ENCODE assay signal across 9 cellular contexts in the genomic region with DNA sequence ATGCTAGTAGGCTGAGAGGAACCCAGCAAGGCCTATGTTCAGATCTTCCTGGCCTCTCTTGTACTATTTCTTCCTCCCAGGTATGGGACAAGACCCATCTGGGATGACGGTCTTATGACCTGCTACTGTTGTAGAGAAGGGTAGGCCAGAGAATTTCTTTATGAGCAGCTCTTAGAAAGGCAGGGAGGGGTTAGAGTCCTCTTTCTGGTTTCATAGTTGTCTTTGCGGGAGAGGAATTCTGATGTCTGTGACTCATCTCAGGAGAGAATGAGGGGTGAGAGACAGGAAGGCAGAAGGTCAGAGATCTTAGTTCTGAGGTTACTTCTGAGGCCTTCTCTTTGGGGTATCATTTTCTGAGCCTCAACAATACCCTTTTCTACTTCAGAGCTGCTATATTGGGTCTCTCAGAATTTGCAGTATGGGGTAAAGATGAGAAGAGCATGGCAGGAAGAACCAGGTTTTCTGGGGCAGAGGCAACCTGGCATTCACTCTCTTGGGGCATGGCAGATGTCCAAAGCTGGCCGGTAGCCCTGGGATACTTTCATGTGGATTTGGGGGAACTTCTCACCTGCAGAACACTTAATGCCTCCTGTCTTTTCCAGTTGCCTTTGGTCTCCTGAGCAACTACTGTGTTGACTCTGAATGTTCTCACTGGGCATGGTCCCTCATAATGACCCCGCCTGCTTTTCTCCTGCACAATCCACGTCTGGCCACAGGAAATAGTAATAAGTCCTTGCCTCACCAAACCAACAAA.
DNase-seq lines count a peak whose midpoint lies in the region; ATAC-seq and TF ChIP-seq lines count a peak whose summit lies in the region.
"Had no signal": no experiment of that assay in that cellular context is flagged by ENCODE, and none has a peak within 500 bp of the region (broad histone marks: within the 10 kb centered on the region; RNA-seq: fewer than 3 reads in every experiment).

No MANE protein-coding gene starts in this region.

- H4K20me1 ChIP-seq in osteoblast (ENCODE audit: insufficient read depth, low read length): no peaks in the 10 kb centered on the region

- no peaks in the 10 kb centered on the region for H3K79me2 ChIP-seq in osteoblast (ENCODE audit: insufficient read depth, low read length)

- peaks cover 13% of the 10 kb centered on the region for H3K4me1 ChIP-seq in osteoblast (ENCODE audit: insufficient read depth, low read length)
- no peaks in the 10 kb centered on the region for H3K4me1 ChIP-seq in BE2C

- ATAC-seq in GM19043 (IDR thresholded peaks at IDR 0.05; ENCODE audit: low read depth, unreplicated experiment) (peak; percentile 90), HG02943 (IDR thresholded peaks at IDR 0.05; ENCODE audit: low read depth, unreplicated experiment) (peak; percentile 70)
- ATAC-seq: K562 had no signal

- peak overlapping the region; percentile 18 for H3K27ac ChIP-seq in osteoblast (ENCODE audit: low read depth, low read length)

- peak; percentile 16 for DNase-seq in activated T-helper 1 cell treated with anti-CD3 and anti-CD28 coated beads, Interleukin-12 subunit alpha, Interleukin-12 subunit beta, Interleukin-2, Interleukin-4 antibody, amounts not matched to agents 30 ng/mL and 10 ng/mL and 1 ng/mL, durations not matched to agents 14 hours and 24 hours and 36 hours (ENCODE audit: low spot score)
- DNase-seq in osteoblast (ENCODE audit: insufficient read length, low spot score, missing footprints): no peak
- no peak for DNase-seq in activated effector memory CD4-positive, alpha-beta T cell treated with anti-CD3 and anti-CD28 coated beads, Interleukin-2, amount 50 U/mL, for 16 hours
- no peak for DNase-seq in iPS-NIHi7 (ENCODE audit: extremely low spot score)
- no peak for DNase-seq in BE2C
- DNase-seq in NOMO-1 treated with dmso at 0.1 percent for 144 hours (lab: John Stamatoyannopoulos, UW; ENCODE audit: unreplicated experiment): no peak

- peak overlapping the region; percentile 26 for H3K4me2 ChIP-seq in osteoblast (ENCODE audit: insufficient read depth, low read length)

- H3K9me3 Mint-ChIP-seq in activated T-helper 1 cell treated with anti-CD3 and anti-CD28 coated beads, Interleukin-12 subunit alpha, Interleukin-12 subunit beta, Interleukin-2, Interleukin-4 antibody, amounts not matched to agents 30 ng/mL and 10 ng/mL and 1 ng/mL, durations not matched to agents 14 hours and 24 hours and 36 hours: peaks cover 25% of the 10 kb centered on the region

- H3K4me3 ChIP-seq in osteoblast (ENCODE audit: insufficient read depth, low read length) (no peak overlapping the region), BE2C (ENCODE audit: low read depth, low read length) (no peak overlapping the region)
- H3K4me3 ChIP-seq: K562 had no signal

- peaks cover 55% of the 10 kb centered on the region for H3K4me1 Mint-ChIP-seq in activated T-helper 1 cell treated with anti-CD3 and anti-CD28 coated beads, Interleukin-12 subunit alpha, Interleukin-12 subunit beta, Interleukin-2, Interleukin-4 antibody, amounts not matched to agents 30 ng/mL and 10 ng/mL and 1 ng/mL, durations not matched to agents 14 hours and 24 hours and 36 hours (ENCODE audit: low read depth)

- no peaks in the 10 kb centered on the region for H3K27me3 Mint-ChIP-seq in activated T-helper 1 cell treated with anti-CD3 and anti-CD28 coated beads, Interleukin-12 subunit alpha, Interleukin-12 subunit beta, Interleukin-2, Interleukin-4 antibody, amounts not matched to agents 30 ng/mL and 10 ng/mL and 1 ng/mL, durations not matched to agents 14 hours and 24 hours and 36 hours (ENCODE audit: insufficient read depth)

- H3K36me3 Mint-ChIP-seq in activated T-helper 1 cell treated with anti-CD3 and anti-CD28 coated beads, Interleukin-12 subunit alpha, Interleukin-12 subunit beta, Interleukin-2, Interleukin-4 antibody, amounts not matched to agents 30 ng/mL and 10 ng/mL and 1 ng/mL, durations not matched to agents 14 hours and 24 hours and 36 hours (ENCODE audit: low read depth): peaks cover 31% of the 10 kb centered on the region

- peak overlapping the region; percentile 56 for H3K27ac Mint-ChIP-seq in activated T-helper 1 cell treated with anti-CD3 and anti-CD28 coated beads, Interleukin-12 subunit alpha, Interleukin-12 subunit beta, Interleukin-2, Interleukin-4 antibody, amounts not matched to agents 30 ng/mL and 10 ng/mL and 1 ng/mL, durations not matched to agents 14 hours and 24 hours and 36 hours

- H3K36me3 ChIP-seq in osteoblast (ENCODE audit: insufficient read depth, low read length) (peaks cover 4% of the 10 kb centered on the region), BE2C (no peaks in the 10 kb centered on the region)

- no peak for TF ChIP-seq CTCF in osteoblast (IDR thresholded peaks at IDR 0.05; ENCODE audit: extremely low read depth, low read depth, low read length)
- TF ChIP-seq CTCF in BE2C (IDR thresholded peaks at IDR 0.05; ENCODE audit: low read depth, low read length): no peak

- H2AFZ ChIP-seq in osteoblast (ENCODE audit: low read length): no peak overlapping the region

- H3K9me3 ChIP-seq in osteoblast (ENCODE audit: low read depth, low read length) (no peaks in the 10 kb centered on the region), BE2C (no peaks in the 10 kb centered on the region)

- peak overlapping the region; percentile 1 for H3K4me3 Mint-ChIP-seq in activated T-helper 1 cell treated with anti-CD3 and anti-CD28 coated beads, Interleukin-12 subunit alpha, Interleukin-12 subunit beta, Interleukin-2, Interleukin-4 antibody, amounts not matched to agents 30 ng/mL and 10 ng/mL and 1 ng/mL, durations not matched to agents 14 hours and 24 hours and 36 hours

- intact Hi-C loops in activated T-helper 1 cell treated with anti-CD3 and anti-CD28 coated beads, Interleukin-12 subunit alpha, Interleukin-12 subunit beta, Interleukin-2, Interleukin-4 antibody, amounts not matched to agents 30 ng/mL and 10 ng/mL and 1 ng/mL, durations not matched to agents 14 hours and 24 hours and 36 hours (cut with micrococcal nuclease): loop anchor here (1.0 to 5.0 kb wide), 4 partner anchors 40 to 92 kb away; no protein-coding TSS in a partner anchor

- H3K27me3 ChIP-seq in osteoblast (ENCODE audit: insufficient read depth, low read length): no peaks in the 10 kb centered on the region
- no peaks in the 10 kb centered on the region for H3K27me3 ChIP-seq in BE2C
